7 cellular contexts compared by ENCODE assay signal in the genomic region with DNA sequence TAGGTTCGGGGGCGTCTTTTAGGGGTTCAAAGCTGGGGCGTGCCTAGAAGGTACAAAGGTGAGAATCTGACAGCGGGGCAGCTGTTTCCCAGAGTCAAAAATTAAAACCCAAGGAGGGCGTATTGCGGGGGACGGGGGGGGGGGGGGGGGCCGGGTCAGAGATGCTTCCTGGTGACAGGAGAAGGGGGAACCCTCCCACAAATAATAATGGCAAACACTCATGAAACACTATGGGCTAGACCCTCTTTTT. TPM values are rescaled to one million over a fixed set of nuclear protein-coding genes. Genes with fewer than 3 reads are reported as not detected.
A peak's percentile ranks its signal among the peaks of the same experiment; 100 is the strongest.
DNase-seq lines count a peak whose midpoint lies in the region; ATAC-seq, FAIRE-seq and TF ChIP-seq lines count a peak whose summit lies in the region.

No MANE protein-coding gene starts in this region.

- no peaks in the 10 kb centered on the region for H3K27me3 ChIP-seq in HUES6 (ENCODE audit: control insufficient read depth, insufficient read depth, low read length)
- H3K27me3 ChIP-seq in keratinocyte (ENCODE audit: control insufficient read depth, extremely low read depth, insufficient read depth, low read length), result no peaks in the 10 kb centered on the region
- peaks cover 0 to 3% (median 0%) of the 10 kb centered on the region in 3 donors for H3K27me3 ChIP-seq in stomach

- H3K27ac Mint-ChIP-seq in activated naive CD8-positive, alpha-beta T cell, result peak overlapping the region; percentile 97

- H3K36me3 ChIP-seq in HUES6 (ENCODE audit: control insufficient read depth, insufficient read depth, low read length), result no peaks in the 10 kb centered on the region
- H3K36me3 ChIP-seq in keratinocyte (ENCODE audit: control insufficient read depth in 2 of 2, extremely low read depth in 1 of 2, insufficient read depth in 2 of 2, low read length in 2 of 2), result no peaks in the 10 kb centered on the region
- H3K36me3 ChIP-seq in stomach, result no peaks in the 10 kb centered on the region

- no peaks in the 10 kb centered on the region for H3K9me3 Mint-ChIP-seq in activated naive CD8-positive, alpha-beta T cell (ENCODE audit: low read depth)

- H3K9me3 ChIP-seq in HUES6 (ENCODE audit: control insufficient read depth, insufficient read depth, low read depth, low read length), result no peaks in the 10 kb centered on the region
- no peaks in the 10 kb centered on the region for H3K9me3 ChIP-seq in keratinocyte (ENCODE audit: control insufficient read depth, low read depth, low read length)
- H3K9me3 ChIP-seq in stomach, result no peaks in the 10 kb centered on the region

- no peaks in the 10 kb centered on the region for H3K27me3 Mint-ChIP-seq in activated naive CD8-positive, alpha-beta T cell

- FAIRE-seq in keratinocyte (lab: Jason Lieb, UNC), result no peak

- dilution Hi-C loops in keratinocyte (cut with MboI; ENCODE audit: extremely low pct_ligation_motif_present, low sequenced_read_pairs), result no loop called here

- no peak for ATAC-seq in GM21381 (IDR thresholded peaks at IDR 0.05; ENCODE audit: unreplicated experiment)

- H3K4me2 ChIP-seq in keratinocyte (ENCODE audit: control insufficient read depth, extremely low read depth, insufficient read depth, low read depth, low read length), result peak overlapping the region; percentile 97

- no peaks in the 10 kb centered on the region for H3K36me3 Mint-ChIP-seq in activated naive CD8-positive, alpha-beta T cell

- H3K4me3 Mint-ChIP-seq in activated naive CD8-positive, alpha-beta T cell, result peak overlapping the region; percentile 95

- DNase-seq in keratinocyte (ENCODE audit: low read depth, low spot score) (no peak), stomach (no peak), NCI-H2227 treated with DMSO at 0.1 percent for 48 hours (lab: John Stamatoyannopoulos, UW) (no peak), EL (no peak)

- H3K4me1 Mint-ChIP-seq in activated naive CD8-positive, alpha-beta T cell (ENCODE audit: low read depth), result peaks cover 42% of the 10 kb centered on the region

- TF ChIP-seq POLR2A in stomach (IDR thresholded peaks at IDR 0.05), result no peak

- H3K27ac ChIP-seq in HUES6 (ENCODE audit: low read depth, low read length), result no peak overlapping the region
- peak overlapping the region; percentile 71 for H3K27ac ChIP-seq in keratinocyte (ENCODE audit: control insufficient read depth, insufficient read depth, low read length)
- peak overlapping the region; percentile 88 to 97 (median 90) for H3K27ac ChIP-seq in stomach

- 1 to 7% (median 5%) methylated on average over 7 to 8 of the region's 8 CpGs for WGBS in stomach, 5 donors

- H3K9me1 ChIP-seq in keratinocyte (ENCODE audit: control insufficient read depth, extremely low read depth, insufficient read depth, low read length), result no peaks in the 10 kb centered on the region

- H3K4me3 ChIP-seq in HUES6 (ENCODE audit: low read depth, low read length) (peak overlapping the region; percentile 96), keratinocyte (ENCODE audit: control insufficient read depth in 2 of 3, extremely low read depth in 1 of 3, insufficient read depth in 2 of 3, low read depth in 1 of 3, low read length in 3 of 3) (peak overlapping the region; percentile 78 to 96 (median 84)), stomach (peak overlapping the region; percentile 89 to 98 (median 92))

- H4K20me1 ChIP-seq in keratinocyte (ENCODE audit: control insufficient read depth, extremely low read depth, insufficient read depth, low read length), result peaks cover under 1% of the 10 kb centered on the region

- TF ChIP-seq EP300 in stomach (IDR thresholded peaks at IDR 0.05), result no peak

- peak overlapping the region; percentile 89 for H3K9ac ChIP-seq in HUES6 (ENCODE audit: low read length)
- peak overlapping the region; percentile 87 for H3K9ac ChIP-seq in keratinocyte (ENCODE audit: control insufficient read depth, extremely low read depth, insufficient read depth, low read length)

- intact Hi-C loops in stomach (cut with DNase I; ENCODE audit: low total_unique reads), result no loop called here

- H3K4me1 ChIP-seq in HUES6 (ENCODE audit: control insufficient read depth, insufficient read depth, low read length) (peaks cover 29% of the 10 kb centered on the region), keratinocyte (ENCODE audit: control insufficient read depth, extremely low read depth, insufficient read depth, low read length) (peaks cover 14% of the 10 kb centered on the region), stomach (peaks cover 38 to 80% (median 71%) of the 10 kb centered on the region in 4 donors)

- no peak for TF ChIP-seq CTCF in keratinocyte (optimal IDR thresholded peaks at IDR 0.05 in 1 of 3, IDR thresholded peaks at IDR 0.05 in 1 of 3, conservative IDR thresholded peaks at IDR 0.05 in 1 of 3; ENCODE audit: extremely low read depth in 1 of 3, insufficient read depth in 2 of 3, low read length in 3 of 3)
- TF ChIP-seq CTCF in stomach (IDR thresholded peaks at IDR 0.05), result no peak

- peaks cover 54% of the 10 kb centered on the region for H3K79me2 ChIP-seq in keratinocyte (ENCODE audit: control insufficient read depth, insufficient read depth, low read length)

- no peak overlapping the region for H2AFZ ChIP-seq in keratinocyte (ENCODE audit: control insufficient read depth, low read length)

RNA-seq across cellular contexts. Expression of a gene that starts 0.7 kb away (rescaled TPM):
- 9.8 to 17.4 TPM (median 11.2 TPM) in 3 replicates for polyA plus RNA-seq in keratinocyte
- 6.2 TPM for polyA plus RNA-seq in keratinocyte (2011; ENCODE audit: low read depth)
- polyA plus RNA-seq in keratinocyte (2011; cell fraction: cytosol; rRNA removed), result 11.7 and 28.7 TPM in 2 replicates
- polyA plus RNA-seq in keratinocyte (2011; cell fraction: nucleus; rRNA removed), result 13.9 and 23.4 TPM in 2 replicates
- 16.8 and 24.1 TPM in 2 replicates for polyA plus RNA-seq in keratinocyte (2012; ENCODE audit: low replicate concordance)
- 14.1 to 49.3 TPM (median 15.5 TPM) in 3 replicates for polyA minus RNA-seq in keratinocyte
- polyA minus RNA-seq in keratinocyte (2011; cell fraction: cytosol; rRNA and poly(A)+ RNA removed), result 48.3 TPM
- 15.3 and 16.8 TPM in 2 replicates for polyA minus RNA-seq in keratinocyte (2011; cell fraction: nucleus; rRNA and poly(A)+ RNA removed)
- 10 to 100 TPM in 3 of 5 donors, 1 to 10 TPM in 2; 4.2 to 80.4 (median 35.6) TPM for total RNA-seq in stomach
- 10 to 100 TPM; 20.8 to 24.5 (median 24.3) TPM for polyA plus RNA-seq in stomach

RNA-seq across cellular contexts. Expression of a gene that starts 42.1 kb away (rescaled TPM):
- 0.08 to 0.28 TPM (median 0.09 TPM) in 3 replicates for polyA plus RNA-seq in keratinocyte
- 28.0 TPM for polyA plus RNA-seq in keratinocyte (2011; ENCODE audit: low read depth)
- polyA plus RNA-seq in keratinocyte (2011; cell fraction: cytosol; rRNA removed), result 0.04 and 0.11 TPM in 2 replicates
- polyA plus RNA-seq in keratinocyte (2011; cell fraction: nucleus; rRNA removed), result 0.37 and 0.50 TPM in 2 replicates
- polyA plus RNA-seq in keratinocyte (2012; ENCODE audit: low replicate concordance), result 0.85 and 30.8 TPM in 2 replicates
- polyA minus RNA-seq in keratinocyte, result 0.56 to 1.3 TPM (median 0.74 TPM) in 3 replicates
- not detected for polyA minus RNA-seq in keratinocyte (2011; cell fraction: cytosol; rRNA and poly(A)+ RNA removed)
- 0.54 and 0.95 TPM in 2 replicates for polyA minus RNA-seq in keratinocyte (2011; cell fraction: nucleus; rRNA and poly(A)+ RNA removed)
- not detected for total RNA-seq in stomach
- not detected for polyA plus RNA-seq in stomach
